ENCODE assay signal across 10 cellular contexts in the genomic region with DNA sequence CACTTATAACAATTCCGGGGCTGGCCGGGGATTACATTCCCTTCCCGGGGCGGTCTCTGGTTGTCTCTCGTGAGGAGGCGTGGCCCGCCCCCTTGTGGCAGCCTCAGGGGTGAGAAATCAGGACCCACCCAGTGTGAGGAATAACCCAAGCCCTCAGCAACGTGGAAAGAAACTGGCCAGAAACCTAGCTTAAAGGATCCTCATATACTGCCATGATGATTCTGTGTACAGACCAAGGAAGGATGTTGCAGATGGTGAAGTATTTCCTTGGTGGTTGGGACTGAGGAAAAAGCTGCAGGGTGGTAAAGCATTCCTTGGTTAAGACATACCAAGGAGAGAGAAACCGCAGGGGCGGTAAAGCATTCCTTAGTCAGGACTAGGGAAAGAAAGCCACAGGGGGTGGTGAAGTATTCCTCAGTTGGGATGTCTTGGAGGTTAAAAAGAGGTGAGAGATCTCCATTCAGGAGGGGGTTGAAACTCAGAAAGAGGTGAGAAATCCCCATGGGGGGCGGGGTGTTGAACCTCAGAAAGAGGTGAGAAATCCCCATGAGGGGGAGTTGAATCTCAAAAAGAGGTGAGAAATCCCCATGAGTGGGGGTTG.
DNase-seq lines count a peak whose midpoint lies in the region; ATAC-seq, FAIRE-seq and TF ChIP-seq lines count a peak whose summit lies in the region.
"Had no signal": no experiment of that assay in that cellular context is flagged by ENCODE, and none has a peak within 500 bp of the region (broad histone marks: within the 10 kb centered on the region; RNA-seq: fewer than 3 reads in every experiment).

No MANE protein-coding gene starts in this region.

- H3K27me3 Mint-ChIP-seq in endodermal cell (ENCODE audit: insufficient read depth), result no peaks in the 10 kb centered on the region

- no peak for FAIRE-seq in HTR-8/SVneo (lab: Jason Lieb, UNC)

- H3K4me1 ChIP-seq in endodermal cell (ENCODE audit: control insufficient read depth, insufficient read depth, low read length), result peaks cover 6% of the 10 kb centered on the region
- peaks cover 7 to 10% of the 10 kb centered on the region in 2 experiments for H3K4me1 ChIP-seq in trophoblast cell (ENCODE audit: control insufficient read depth in 1 of 2, insufficient read depth in 2 of 2, low read length in 2 of 2)
- H3K4me1 ChIP-seq in gastrocnemius medialis, result no peaks in the 10 kb centered on the region

- H3K27ac ChIP-seq in endodermal cell (ENCODE audit: low read depth, low read length) (no peak overlapping the region), trophoblast cell (ENCODE audit: low read depth, low read length) (no peak overlapping the region), gastrocnemius medialis (no peak overlapping the region)

- H3K36me3 ChIP-seq in endodermal cell (ENCODE audit: control insufficient read depth, insufficient read depth, low read length) (no peaks in the 10 kb centered on the region), trophoblast cell (ENCODE audit: control insufficient read depth in 1 of 2, insufficient read depth in 2 of 2, low read length in 2 of 2) (no peaks in the 10 kb centered on the region), gastrocnemius medialis (no peaks in the 10 kb centered on the region)

- no peak overlapping the region for H2AK5ac ChIP-seq in trophoblast cell (ENCODE audit: low read length)

- no peak overlapping the region for H3K9ac ChIP-seq in endodermal cell (ENCODE audit: extremely low read depth, low read length, poor library complexity, severe bottlenecking)
- H3K9ac ChIP-seq in trophoblast cell (ENCODE audit: low read length), result no peak overlapping the region

- WGBS in endodermal cell (ENCODE audit: insufficient coverage in 1 of 2, insufficient read length in 1 of 2), 2 experiments, result 23 to 31% methylated on average over 5 to 11 of the region's 11 CpGs
- no CpG with 5 or more reads among the region's 11 CpGs for WGBS in trophoblast cell (ENCODE audit: extremely low coverage, insufficient coverage, insufficient read length)

- H2BK120ac ChIP-seq in trophoblast cell (ENCODE audit: insufficient read depth, low read length, poor library complexity), result no peak overlapping the region

- peak overlapping the region; percentile 37 for H4K91ac ChIP-seq in trophoblast cell (ENCODE audit: low read depth, low read length)

- H3K4me3 Mint-ChIP-seq in endodermal cell, result peak overlapping the region; percentile 32

- no peak overlapping the region for H3K23ac ChIP-seq in trophoblast cell (ENCODE audit: low read length)

- H3K4me3 ChIP-seq in endodermal cell (ENCODE audit: low read length) (peak overlapping the region; percentile 21), trophoblast cell (ENCODE audit: low read depth, low read length) (no peak overlapping the region), gastrocnemius medialis (no peak overlapping the region)

- H3K9me3 ChIP-seq in endodermal cell (ENCODE audit: control insufficient read depth, low read length) (peaks cover 8% of the 10 kb centered on the region), trophoblast cell (ENCODE audit: insufficient read depth, low read depth, low read length) (no peaks in the 10 kb centered on the region), gastrocnemius medialis (no peaks in the 10 kb centered on the region)

- peaks cover 10% of the 10 kb centered on the region for H3K9me3 Mint-ChIP-seq in endodermal cell

- no peak overlapping the region for H3K18ac ChIP-seq in trophoblast cell (ENCODE audit: low read length)

- intact Hi-C loops in gastrocnemius medialis (cut with DNase I; ENCODE audit: low total_unique reads), result no loop called here

- ATAC-seq in GM19455 (IDR thresholded peaks at IDR 0.05; ENCODE audit: unreplicated experiment) (no peak), gastrocnemius medialis (no peak)

- peaks cover 7% of the 10 kb centered on the region for H3K36me3 Mint-ChIP-seq in endodermal cell (ENCODE audit: low read depth)

- no peak overlapping the region for H3K4ac ChIP-seq in trophoblast cell (ENCODE audit: low read depth, low read length)

- H3K4me1 Mint-ChIP-seq in endodermal cell, result peaks cover 62% of the 10 kb centered on the region

- DNase-seq in ELF-1 (ENCODE audit: low read depth, low spot score) (peak; percentile 89), Kasumi-1 (lab: John Stamatoyannopoulos, UW) (peak; percentile 80 to 83), endodermal cell (peak; percentile 93), trophoblast cell (peak; percentile 16 to 43), HTR-8/SVneo (ENCODE audit: insufficient read length, low spot score) (no peak), gastrocnemius medialis (no peak)
- DNase-seq in activated effector memory CD4-positive, alpha-beta T cell treated with Interleukin-2 at 50 U/mL for 16 hours, result no peak
- DNase-seq: cortex of kidney, NCI-H774 had no signal

- no peak overlapping the region for H4K8ac ChIP-seq in trophoblast cell (ENCODE audit: low read depth, low read length)

- in situ Hi-C loops in gastrocnemius medialis (cut with MboI; ENCODE audit: low sequenced_read_pairs in 4 of 4), result no loop called here

- no peak overlapping the region for H2BK12ac ChIP-seq in trophoblast cell (ENCODE audit: low read length)

- peak; percentile 88 for TF ChIP-seq CTCF in endodermal cell (conservative IDR thresholded peaks at IDR 0.05)
- no peak for TF ChIP-seq CTCF in gastrocnemius medialis (IDR thresholded peaks at IDR 0.05 in 4 of 5, conservative IDR thresholded peaks at IDR 0.05 in 1 of 5)

- no peaks in the 10 kb centered on the region for H3K27me3 ChIP-seq in endodermal cell (ENCODE audit: control insufficient read depth, insufficient read depth, low read length, poor library complexity, severe bottlenecking)
- H3K27me3 ChIP-seq in trophoblast cell (ENCODE audit: insufficient read depth, low read length), result no peaks in the 10 kb centered on the region
- H3K27me3 ChIP-seq in gastrocnemius medialis, result no peaks in the 10 kb centered on the region

- H2BK5ac ChIP-seq in trophoblast cell (ENCODE audit: low read depth, low read length, poor library complexity), result no peak overlapping the region

- peaks cover 9% of the 10 kb centered on the region for H3K79me1 ChIP-seq in trophoblast cell (ENCODE audit: low read length)

- no peak for TF ChIP-seq POLR2A in gastrocnemius medialis (IDR thresholded peaks at IDR 0.05)

- H3K14ac ChIP-seq in trophoblast cell (ENCODE audit: low read length), result no peak overlapping the region

- H3K79me2 ChIP-seq in trophoblast cell (ENCODE audit: control insufficient read depth, insufficient read depth, low read length, poor library complexity), result no peaks in the 10 kb centered on the region

- H3K27ac Mint-ChIP-seq in endodermal cell, result peak overlapping the region; percentile 94

- H3K4me2 ChIP-seq in trophoblast cell (ENCODE audit: low read length), result no peak overlapping the region

- H2AFZ ChIP-seq in trophoblast cell (ENCODE audit: insufficient read depth, low read length, poor library complexity), result no peak overlapping the region

- H4K12ac ChIP-seq in trophoblast cell (ENCODE audit: low read depth, low read length), result no peak overlapping the region

Comparison
In these comparisons a context has a peak if more than half of its experiments do, and no peak if none do; other contexts are left out.
1. DNase-seq: peak in ELF-1 (single experiment), Kasumi-1 (2 of 2), endodermal cell (single experiment) and trophoblast cell (2 of 2); none in activated effector memory CD4-positive, alpha-beta T cell treated with Interleukin-2 at 50 U/mL for 16 hours (single experiment), HTR-8/SVneo (single experiment) and gastrocnemius medialis (0 of 2).